In the genomic region with DNA sequence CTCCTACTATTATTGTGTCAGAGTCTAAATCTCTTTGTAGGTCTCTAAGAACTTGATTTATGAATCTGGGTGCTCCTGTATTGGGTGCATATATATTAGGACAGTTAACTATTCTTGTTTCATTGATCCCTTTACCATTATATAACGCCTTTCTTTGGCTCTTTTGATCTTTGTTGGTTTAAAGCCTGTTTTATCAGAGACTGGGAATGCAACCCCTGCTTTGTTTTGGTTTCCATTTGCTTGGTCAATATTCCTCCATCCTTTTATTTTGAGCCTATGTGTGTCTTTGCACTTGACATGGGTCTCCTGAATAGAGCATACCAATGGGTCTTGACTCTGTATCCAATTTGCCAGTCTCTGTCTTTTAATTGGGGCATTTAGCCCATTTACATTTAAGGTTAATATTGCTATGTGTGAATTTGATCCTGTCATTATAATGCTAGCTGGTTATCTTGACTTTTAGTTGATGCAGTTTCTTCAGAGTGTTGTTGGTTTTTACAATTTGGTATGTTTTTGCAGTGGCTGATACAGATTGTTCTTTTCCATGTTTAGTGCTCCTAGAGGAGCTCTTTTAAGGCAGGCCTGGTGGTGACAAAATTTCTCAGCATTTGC, we compare ENCODE assay signal across 1 cellular context. TPM values are rescaled to one million over a fixed set of nuclear protein-coding genes. Genes with fewer than 3 reads are reported as not detected.
"Had no signal": no experiment of that assay in that cellular context is flagged by ENCODE, and none has a peak within 500 bp of the region (broad histone marks: within the 10 kb centered on the region; RNA-seq: fewer than 3 reads in every experiment).

No MANE protein-coding gene starts in this region.

RNA-seq across cellular contexts. Expression of gene TFPI, which starts 36.4 kb away (rescaled TPM):
- polyA plus RNA-seq: naive thymus-derived CD4-positive, alpha-beta T cell had no signal
